ENCODE assay signal across 21 cellular contexts in the genomic region with DNA sequence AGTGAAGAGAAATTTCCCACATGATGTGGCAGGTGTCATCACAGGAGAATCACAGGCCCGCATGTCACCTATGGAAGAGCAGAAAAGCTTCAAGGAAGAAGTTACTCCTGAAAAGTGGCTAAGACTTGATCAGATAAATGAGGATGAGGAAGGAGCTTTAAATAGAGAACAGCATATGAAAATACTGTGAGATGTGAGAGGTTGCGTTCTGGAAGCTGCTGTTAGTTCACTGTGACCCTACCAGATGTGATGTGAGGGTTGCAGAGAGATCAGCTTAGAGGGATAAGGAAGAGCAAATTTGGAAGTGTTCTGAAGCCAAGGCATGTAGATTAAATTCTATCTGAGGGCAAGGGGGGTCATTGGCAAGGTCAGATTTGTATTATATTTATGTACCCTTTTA. TPM values are rescaled to one million over a fixed set of nuclear protein-coding genes. Genes with fewer than 3 reads are reported as not detected.
DNase-seq lines count a peak whose midpoint lies in the region; ATAC-seq and TF ChIP-seq lines count a peak whose summit lies in the region.
"Had no signal": no experiment of that assay in that cellular context is flagged by ENCODE, and none has a peak within 500 bp of the region (broad histone marks: within the 10 kb centered on the region; RNA-seq: fewer than 3 reads in every experiment).

No MANE protein-coding gene starts in this region.

- no peak overlapping the region for H3K4me3 ChIP-seq in left ventricle myocardium inferior
- H3K4me3 ChIP-seq: A549, gastrocnemius medialis, mucosa of descending colon, thyroid gland had no signal

- peak; percentile 54 for ATAC-seq in HG02588 (IDR thresholded peaks at IDR 0.05; ENCODE audit: unreplicated experiment)
- no peak for ATAC-seq in natural killer cell treated with Interleukin-12 subunit alpha and Interleukin-12 subunit beta and Interleukin-15 and Interleukin-18, amount 100 ng/mL, for 72 hours
- ATAC-seq in esophagus mucosa, result no peak
- ATAC-seq: A549, gastrocnemius medialis, Panc1 had no signal

- DNase-seq in activated CD4-positive, alpha-beta T cell treated with anti-CD3 and anti-CD28 coated beads, Interleukin-2, amount 10 ng/mL, durations not matched to agents 24 days and 14 days, result peak; percentile 54
- DNase-seq in activated CD4-positive, alpha-beta T cell treated with anti-CD3 and anti-CD28 coated beads, Interleukin-2, amount 50 U/mL, for 4 hours, result no peak
- DNase-seq in NAMALWA (ENCODE audit: low spot score) (peak; percentile 56), D341Med (ENCODE audit: low spot score) (no peak), left ventricle myocardium inferior (no peak)
- DNase-seq in natural killer cell treated with Interleukin-12 subunit alpha and Interleukin-12 subunit beta and Interleukin-15 and Interleukin-18, amount 100 ng/mL, for 72 hours (ENCODE audit: low spot score), result no peak
- DNase-seq: activated CD4-positive, alpha-beta T cell treated with anti-CD3 and anti-CD28 coated beads for 4 hours; Caco-2; central memory CD4-positive, alpha-beta T cell; gastrocnemius medialis; H9; mucosa of descending colon; NCI-H1105; NCI-H446; thyroid gland had no signal

- peak overlapping the region; percentile 15 for H3K4me3 Mint-ChIP-seq in activated CD4-positive, alpha-beta T cell treated with anti-CD3 and anti-CD28 coated beads, Interleukin-2, amount 10 ng/mL, durations not matched to agents 24 days and 14 days
- peak overlapping the region; percentile 1 for H3K4me3 Mint-ChIP-seq in natural killer cell treated with Interleukin-12 subunit alpha and Interleukin-12 subunit beta and Interleukin-15 and Interleukin-18, amount 100 ng/mL, for 72 hours
- H3K4me3 Mint-ChIP-seq: H9 had no signal

- H3K27me3 ChIP-seq in left ventricle myocardium inferior (ENCODE audit: low read depth), result no peaks in the 10 kb centered on the region
- H3K27me3 ChIP-seq: gastrocnemius medialis, thyroid gland had no signal

- no peaks in the 10 kb centered on the region for H3K36me3 ChIP-seq in left ventricle myocardium inferior
- H3K36me3 ChIP-seq: gastrocnemius medialis, thyroid gland had no signal

- no peak for TF ChIP-seq CTCF in left ventricle myocardium inferior (IDR thresholded peaks at IDR 0.05; ENCODE audit: borderline replicate concordance)

- H3K4me1 Mint-ChIP-seq in activated CD4-positive, alpha-beta T cell treated with anti-CD3 and anti-CD28 coated beads, Interleukin-2, amount 10 ng/mL, durations not matched to agents 24 days and 14 days, result peaks cover 15% of the 10 kb centered on the region
- peaks cover 11 to 18% of the 10 kb centered on the region in 2 donors for H3K4me1 Mint-ChIP-seq in natural killer cell treated with Interleukin-12 subunit alpha and Interleukin-12 subunit beta and Interleukin-15 and Interleukin-18, amount 100 ng/mL, for 72 hours (ENCODE audit: low read depth in 2 of 2)
- H3K4me1 Mint-ChIP-seq: H9 had no signal

- H3K4me1 ChIP-seq in left ventricle myocardium inferior, result no peaks in the 10 kb centered on the region
- H3K4me1 ChIP-seq: A549, Caco-2, gastrocnemius medialis, thyroid gland had no signal

- H3K36me3 Mint-ChIP-seq in activated CD4-positive, alpha-beta T cell treated with anti-CD3 and anti-CD28 coated beads, Interleukin-2, amount 10 ng/mL, durations not matched to agents 24 days and 14 days (ENCODE audit: low read depth), result peaks cover 44% of the 10 kb centered on the region
- peaks cover 20% of the 10 kb centered on the region for H3K36me3 Mint-ChIP-seq in natural killer cell treated with Interleukin-12 subunit alpha and Interleukin-12 subunit beta and Interleukin-15 and Interleukin-18, amount 100 ng/mL, for 72 hours

- H3K27me3 Mint-ChIP-seq in activated CD4-positive, alpha-beta T cell treated with anti-CD3 and anti-CD28 coated beads, Interleukin-2, amount 10 ng/mL, durations not matched to agents 24 days and 14 days, result no peaks in the 10 kb centered on the region
- H3K27me3 Mint-ChIP-seq in natural killer cell treated with Interleukin-12 subunit alpha and Interleukin-12 subunit beta and Interleukin-15 and Interleukin-18, amount 100 ng/mL, for 72 hours, result no peaks in the 10 kb centered on the region

- H3K9me3 Mint-ChIP-seq in activated CD4-positive, alpha-beta T cell treated with anti-CD3 and anti-CD28 coated beads, Interleukin-2, amount 10 ng/mL, durations not matched to agents 24 days and 14 days, result no peaks in the 10 kb centered on the region
- H3K9me3 Mint-ChIP-seq in natural killer cell treated with Interleukin-12 subunit alpha and Interleukin-12 subunit beta and Interleukin-15 and Interleukin-18, amount 100 ng/mL, for 72 hours, result no peaks in the 10 kb centered on the region
- H3K9me3 Mint-ChIP-seq: H9 had no signal

- intact Hi-C loops in activated CD4-positive, alpha-beta T cell treated with anti-CD3 and anti-CD28 coated beads, Interleukin-2, amount 10 ng/mL, durations not matched to agents 24 days and 14 days (cut with micrococcal nuclease), result no loop called here
- intact Hi-C loops in left ventricle myocardium inferior (cut with micrococcal nuclease), result no loop called here

- H3K9me3 ChIP-seq in left ventricle myocardium inferior (replicated peaks), result no peaks in the 10 kb centered on the region
- H3K9me3 ChIP-seq: A549, Caco-2, gastrocnemius medialis, mucosa of descending colon, thyroid gland had no signal

- peak overlapping the region; percentile 69 for H3K27ac Mint-ChIP-seq in activated CD4-positive, alpha-beta T cell treated with anti-CD3 and anti-CD28 coated beads, Interleukin-2, amount 10 ng/mL, durations not matched to agents 24 days and 14 days
- H3K27ac Mint-ChIP-seq in natural killer cell treated with Interleukin-12 subunit alpha and Interleukin-12 subunit beta and Interleukin-15 and Interleukin-18, amount 100 ng/mL, for 72 hours, result peak overlapping the region; percentile 11 to 26
- H3K27ac Mint-ChIP-seq: H9 had no signal

- H3K27ac ChIP-seq in left ventricle myocardium inferior (replicated peaks), result no peak overlapping the region
- H3K27ac ChIP-seq: A549, gastrocnemius medialis, thyroid gland had no signal

RNA-seq across cellular contexts. Expression of a gene that starts 17.1 kb away (rescaled TPM):
- total RNA-seq in activated CD4-positive, alpha-beta T cell treated with anti-CD3 and anti-CD28 coated beads, Interleukin-2, amount 10 ng/mL, durations not matched to agents 24 days and 14 days, result 1.5 and 1.8 TPM in 2 replicates
- total RNA-seq in natural killer cell treated with Interleukin-12 subunit alpha and Interleukin-12 subunit beta and Interleukin-15 and Interleukin-18, amount 100 ng/mL, for 72 hours, result 1 to 10 TPM; 3.2 to 3.7 TPM
- 0.14 TPM for total RNA-seq in left ventricle myocardium inferior
- 4.5 TPM for total RNA-seq in esophagus mucosa
- total RNA-seq: H9 had no signal

RNA-seq across cellular contexts. Expression of a gene that starts 35.6 kb away (rescaled TPM):
- total RNA-seq in activated CD4-positive, alpha-beta T cell treated with anti-CD3 and anti-CD28 coated beads, Interleukin-2, amount 10 ng/mL, durations not matched to agents 24 days and 14 days, result not detected in 2 replicates
- total RNA-seq in natural killer cell treated with Interleukin-12 subunit alpha and Interleukin-12 subunit beta and Interleukin-15 and Interleukin-18, amount 100 ng/mL, for 72 hours, result not detected
- total RNA-seq in left ventricle myocardium inferior, result 497 TPM
- total RNA-seq in esophagus mucosa, result 16.7 TPM
- total RNA-seq: Caco-2, H9 had no signal

RNA-seq across cellular contexts. Expression of a gene that starts 40.2 kb away (rescaled TPM):
- 452 TPM in 2 replicates for total RNA-seq in activated CD4-positive, alpha-beta T cell treated with anti-CD3 and anti-CD28 coated beads, Interleukin-2, amount 10 ng/mL, durations not matched to agents 24 days and 14 days
- total RNA-seq in natural killer cell treated with Interleukin-12 subunit alpha and Interleukin-12 subunit beta and Interleukin-15 and Interleukin-18, amount 100 ng/mL, for 72 hours, result 100 to 1,000 TPM; 412 to 543 TPM
- 50.6 TPM for total RNA-seq in left ventricle myocardium inferior
- 39.0 TPM for total RNA-seq in esophagus mucosa

RNA-seq across cellular contexts. Expression of a gene that starts 51.6 kb away (rescaled TPM):
- not detected in 2 replicates for total RNA-seq in activated CD4-positive, alpha-beta T cell treated with anti-CD3 and anti-CD28 coated beads, Interleukin-2, amount 10 ng/mL, durations not matched to agents 24 days and 14 days
- total RNA-seq in natural killer cell treated with Interleukin-12 subunit alpha and Interleukin-12 subunit beta and Interleukin-15 and Interleukin-18, amount 100 ng/mL, for 72 hours, result not detected
- total RNA-seq in left ventricle myocardium inferior, result not detected
- total RNA-seq in esophagus mucosa, result not detected
- total RNA-seq: Caco-2, gastrocnemius medialis, H9, kidney epithelial cell, posterior vena cava, thyroid gland had no signal

Comparison
In these comparisons a context has a peak if more than half of its experiments do, and no peak if none do; other contexts are left out.
1. DNase-seq: peak in activated CD4-positive, alpha-beta T cell treated with anti-CD3 and anti-CD28 coated beads, Interleukin-2, amount 10 ng/mL, durations not matched to agents 24 days and 14 days (single experiment) and NAMALWA (single experiment); none in activated CD4-positive, alpha-beta T cell treated with anti-CD3 and anti-CD28 coated beads, Interleukin-2, amount 50 U/mL, for 4 hours (0 of 2), natural killer cell treated with Interleukin-12 subunit alpha and Interleukin-12 subunit beta and Interleukin-15 and Interleukin-18, amount 100 ng/mL, for 72 hours (single experiment), D341Med (single experiment) and left ventricle myocardium inferior (single experiment).
2. RNA of a gene that starts 35.6 kb away (total RNA-seq): 497 TPM in left ventricle myocardium inferior (single experiment); 16.7 TPM in esophagus mucosa (single experiment), not detected in activated CD4-positive, alpha-beta T cell treated with anti-CD3 and anti-CD28 coated beads, Interleukin-2, amount 10 ng/mL, durations not matched to agents 24 days and 14 days and not detected in natural killer cell treated with Interleukin-12 subunit alpha and Interleukin-12 subunit beta and Interleukin-15 and Interleukin-18, amount 100 ng/mL, for 72 hours; every median in the first group is over 10 times any median in the second.